29 cellular contexts compared by ENCODE assay signal in genomic region chr7:93382362-93382761, GRCh38.
"Had no signal": no experiment of that assay in that cellular context is flagged by ENCODE, and none has a peak within 500 bp of the region (broad histone marks: within the 10 kb centered on the region; RNA-seq: fewer than 3 reads in every experiment).

No MANE protein-coding gene starts in this region.

- DNase-seq: activated B cell treated with CpG ODN at 0.5 μM for 24 hours; activated CD4-positive, alpha-beta memory T cell treated with anti-CD3 and anti-CD28 coated beads for 36 hours; activated CD4-positive, alpha-beta T cell treated with anti-CD3 and anti-CD28 coated beads for 4 hours; activated CD4-positive, alpha-beta T cell treated with anti-CD3 and anti-CD28 coated beads, Interleukin-2, amount 50 U/mL, for 1 hour; activated CD4-positive, CD25-positive, alpha-beta regulatory T cell treated with anti-CD3 and anti-CD28 coated beads, Interleukin-2, amount 50 U/mL, for 72 hours; activated CD8-positive, alpha-beta memory T cell treated with anti-CD3 and anti-CD28 coated beads, Interleukin-2, amount 50 U/mL, for 4 hours; activated gamma-delta T cell treated with Interleukin-2 at 50 U/mL for 16 hours; activated naive CD4-positive, alpha-beta T cell treated with anti-CD3 and anti-CD28 coated beads for 36 hours; activated T-cell treated with anti-CD3 and anti-CD28 coated beads for 4 hours; activated T-cell treated with anti-CD3 and anti-CD28 coated beads, Interleukin-2, amount 50 U/mL, for 4 hours; anterior cingulate cortex; caudate nucleus; cerebellar nuclear complex; NCI-H1105; NCI-H1417 treated with DMSO at 0.1 percent for 48 hours; NCI-H187 treated with DMSO at 0.1 percent for 48 hours; NCI-H2081; NCI-H226; NCI-H446 treated with DMSO at 0.1 percent for 48 hours; NCI-H524; NCI-H69; NCI-H82; SHP77 treated with DMSO at 0.1 percent for 48 hours; T-cell; T-helper 17 cell had no signal

- H3K27ac ChIP-seq: VCaP had no signal

- ATAC-seq: activated naive CD4-positive, alpha-beta T cell treated with anti-CD3 and anti-CD28 coated beads, Interleukin-2, amount 50 U/mL, for 72 hours; activated T-cell treated with anti-CD3 and anti-CD28 coated beads, Interleukin-2, amount 50 U/mL, for 4 hours; Panc1; SK-N-SH treated with all-trans-retinoic acid at 6 μM for 48 hours; T-cell; T-helper 17 cell had no signal
